Comparison of ENCODE assay signal across 8 cellular contexts in genomic region chr19:23283925-23284324, GRCh38. TPM values are rescaled to one million over a fixed set of nuclear protein-coding genes. Genes with fewer than 3 reads are reported as not detected.
DNase-seq lines count a peak whose midpoint lies in the region; ATAC-seq, FAIRE-seq and TF ChIP-seq lines count a peak whose summit lies in the region.

No MANE protein-coding gene starts in this region.

- WGBS in liver, result 30% methylated on average over 6 of the region's 6 CpGs

- peak; percentile 47 for DNase-seq in COLO668 (lab: John Stamatoyannopoulos, UW; ENCODE audit: unreplicated experiment)
- peak; percentile 11 for DNase-seq in T1000 (lab: John Stamatoyannopoulos, UW)
- DNase-seq in T47D (ENCODE audit: low read depth in 1 of 2, low spot score in 1 of 2), result peak; percentile 19 to 78
- DNase-seq in stimulated activated CD8-positive, alpha-beta memory T cell treated with anti-CD3 and anti-CD28 coated beads, Interleukin-2, amount 100 ng/mL, for 48 hours (ENCODE audit: low read depth in 2 of 2), result peak; percentile 31 to 45
- no peak for DNase-seq in urothelium cell line (ENCODE audit: low spot score)
- DNase-seq in superior temporal gyrus (ENCODE audit: extremely low spot score), result no peak

- no peaks in the 10 kb centered on the region for H3K27me3 ChIP-seq in liver (ENCODE audit: control insufficient read depth in 4 of 4, insufficient read depth in 4 of 4, low read length in 3 of 4)

- TF ChIP-seq RAD21 in liver (IDR thresholded peaks at IDR 0.05), result peak; percentile 46 to 74

- no peak overlapping the region for H3K27ac ChIP-seq in liver (ENCODE audit: low read depth in 1 of 2, low read length in 2 of 2)

- H3K4me1 ChIP-seq in liver (ENCODE audit: control insufficient read depth in 4 of 4, insufficient read depth in 4 of 4, low read length in 3 of 4), result no peaks in the 10 kb centered on the region

- in situ Hi-C loops in T47D (cut with HindIII; ENCODE audit: low pct_unique_long_range_greater_than_20kb, low sequenced_read_pairs), result no loop called here

- FAIRE-seq in urothelium cell line (lab: Jason Lieb, UNC), result no peak

- ATAC-seq in HG03432 (IDR thresholded peaks at IDR 0.05; ENCODE audit: unreplicated experiment), result peak; percentile 56

- TF ChIP-seq CTCF in liver (IDR thresholded peaks at IDR 0.05; ENCODE audit: low read depth, low read length, missing input control), result peak; percentile 64

- H3K9ac ChIP-seq in liver (ENCODE audit: low read depth in 1 of 2, low read length in 2 of 2), result no peak overlapping the region

- no peak overlapping the region for H3K4me3 ChIP-seq in liver (ENCODE audit: low read depth in 1 of 3, low read length in 3 of 3)

- H3K36me3 ChIP-seq in liver (ENCODE audit: control insufficient read depth in 4 of 4, insufficient read depth in 3 of 4, low read depth in 1 of 4, low read length in 3 of 4), result no peaks in the 10 kb centered on the region

- H3K9me3 ChIP-seq in liver (ENCODE audit: control insufficient read depth in 4 of 4, low read length in 3 of 4), result peaks cover 0 to 4% (median 1%) of the 10 kb centered on the region in 4 donors

TF ChIP-seq in liver, 16 proteins besides CTCF, POLR2A, EP300 and RAD21:
- TF ChIP-seq ATF3 (IDR thresholded peaks at IDR 0.05), result no peak
- TF ChIP-seq MAX (IDR thresholded peaks at IDR 0.05), result no peak
- TF ChIP-seq RXRA (IDR thresholded peaks at IDR 0.05), result no peak
- no peak for TF ChIP-seq GABPA (IDR thresholded peaks at IDR 0.05 in 1 of 2, conservative IDR thresholded peaks at IDR 0.05 in 1 of 2)
- TF ChIP-seq HNF4G (IDR thresholded peaks at IDR 0.05), result no peak
- TF ChIP-seq EGR1 (IDR thresholded peaks at IDR 0.05; ENCODE audit: low read depth in 2 of 2), result no peak

RNA-seq across cellular contexts. Expression of gene ZNF724, which starts 33.7 kb away (rescaled TPM):
- 1 to 10 TPM in 1 of 2 donors, under 1 TPM in 1; 0.84 to 8.8 TPM for total RNA-seq in liver
- polyA plus RNA-seq in liver, result under 1 TPM in 1 of 2 donors, not detected in 1; 0.13 TPM

Comparison
In these comparisons a context has a peak if more than half of its experiments do, and no peak if none do; other contexts are left out.
1. DNase-seq: peak in COLO668 (single experiment), T1000 (single experiment), T47D (2 of 2) and stimulated activated CD8-positive, alpha-beta memory T cell treated with anti-CD3 and anti-CD28 coated beads, Interleukin-2, amount 100 ng/mL, for 48 hours (2 of 2); none in urothelium cell line (single experiment) and superior temporal gyrus (single experiment).